Comparison of ENCODE assay signal across 9 cellular contexts in the genomic region with DNA sequence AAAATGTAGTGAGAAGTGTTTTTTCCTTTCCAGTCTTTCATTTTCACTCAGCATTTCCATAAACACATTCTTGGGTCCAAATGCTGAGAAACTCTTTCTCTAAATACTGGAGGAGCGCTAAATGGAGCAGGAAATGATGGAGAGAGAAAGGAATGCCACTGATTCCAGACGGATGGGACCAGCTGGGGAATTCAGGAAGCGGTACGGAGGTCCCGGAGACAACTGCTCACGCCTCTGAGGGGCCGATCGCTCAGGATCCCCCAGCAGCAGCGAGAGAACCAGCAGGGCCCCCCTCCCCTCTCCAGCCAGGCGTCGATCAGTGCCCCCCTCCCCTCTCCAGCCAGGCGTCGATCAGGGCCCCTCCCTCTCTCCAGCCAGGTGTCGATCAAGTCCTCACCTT. TPM values are rescaled to one million over a fixed set of nuclear protein-coding genes. Genes with fewer than 3 reads are reported as not detected.
DNase-seq lines count a peak whose midpoint lies in the region; ATAC-seq and TF ChIP-seq lines count a peak whose summit lies in the region.
"Had no signal": no experiment of that assay in that cellular context is flagged by ENCODE, and none has a peak within 500 bp of the region (broad histone marks: within the 10 kb centered on the region; RNA-seq: fewer than 3 reads in every experiment).

No MANE protein-coding gene starts in this region.

- DNase-seq in NCI-H1105 treated with DMSO at 0.1 percent for 48 hours (lab: John Stamatoyannopoulos, UW), result peak; percentile 20
- no peak for DNase-seq in NCI-H1105 (lab: John Stamatoyannopoulos, UW)
- DNase-seq in ascending aorta (ENCODE audit: low spot score in 2 of 2), result no peak
- DNase-seq in GM19238 (ENCODE audit: insufficient read length, low spot score), result no peak
- no peak for DNase-seq in HuH-7.5 (ENCODE audit: low spot score)
- no peak for DNase-seq in NCI-H1092 treated with DMSO at 0.1 percent for 48 hours (lab: John Stamatoyannopoulos, UW)

- TF ChIP-seq CTCF in ascending aorta (IDR thresholded peaks at IDR 0.05), result no peak

- peak overlapping the region; percentile 66 for H3K27ac Mint-ChIP-seq in stimulated activated memory B cell treated with anti-CD40 and anti-IgM and Interleukin-4, amounts not matched to agents 10 μg/mL and 1 μg/mL and 100 μg/mL, for 72 hours

- no peaks in the 10 kb centered on the region for H3K27me3 Mint-ChIP-seq in stimulated activated memory B cell treated with anti-CD40 and anti-IgM and Interleukin-4, amounts not matched to agents 10 μg/mL and 1 μg/mL and 100 μg/mL, for 72 hours

- peaks cover 63% of the 10 kb centered on the region for H3K4me1 Mint-ChIP-seq in stimulated activated memory B cell treated with anti-CD40 and anti-IgM and Interleukin-4, amounts not matched to agents 10 μg/mL and 1 μg/mL and 100 μg/mL, for 72 hours

- peak overlapping the region; percentile 93 to 95 for H3K27ac ChIP-seq in ascending aorta

- no peaks in the 10 kb centered on the region for H3K9me3 Mint-ChIP-seq in stimulated activated memory B cell treated with anti-CD40 and anti-IgM and Interleukin-4, amounts not matched to agents 10 μg/mL and 1 μg/mL and 100 μg/mL, for 72 hours

- no peak overlapping the region for H3K9ac ChIP-seq in iPS-15b (ENCODE audit: low read depth, low read length)

- intact Hi-C loops in ascending aorta (cut with DNase I), result no loop called here

- H3K4me1 ChIP-seq in ascending aorta (peaks cover 4 to 14% of the 10 kb centered on the region in 2 donors), iPS-15b (ENCODE audit: control insufficient read depth, insufficient read depth, low read length) (peaks cover 2% of the 10 kb centered on the region)

- no peaks in the 10 kb centered on the region for H3K27me3 ChIP-seq in ascending aorta
- H3K27me3 ChIP-seq in iPS-15b (ENCODE audit: control insufficient read depth, insufficient read depth, low read length), result no peaks in the 10 kb centered on the region

- ATAC-seq in stimulated activated memory B cell treated with anti-CD40 and anti-IgM and Interleukin-4, amounts not matched to agents 10 μg/mL and 1 μg/mL and 100 μg/mL, for 72 hours, result no peak

- no peaks in the 10 kb centered on the region for H3K9me3 ChIP-seq in ascending aorta
- no peaks in the 10 kb centered on the region for H3K9me3 ChIP-seq in iPS-15b (ENCODE audit: control insufficient read depth, insufficient read depth, low read length)

- H3K36me3 ChIP-seq in ascending aorta, result no peaks in the 10 kb centered on the region
- peaks cover 5% of the 10 kb centered on the region for H3K36me3 ChIP-seq in iPS-15b (ENCODE audit: control insufficient read depth, insufficient read depth, low read length)

- peaks cover 5% of the 10 kb centered on the region for H3K36me3 Mint-ChIP-seq in stimulated activated memory B cell treated with anti-CD40 and anti-IgM and Interleukin-4, amounts not matched to agents 10 μg/mL and 1 μg/mL and 100 μg/mL, for 72 hours

- H3K4me3 Mint-ChIP-seq in stimulated activated memory B cell treated with anti-CD40 and anti-IgM and Interleukin-4, amounts not matched to agents 10 μg/mL and 1 μg/mL and 100 μg/mL, for 72 hours, result no peak overlapping the region

- H3K4me3 ChIP-seq in ascending aorta, result peak overlapping the region; percentile 30 to 56
- peak overlapping the region; percentile 16 for H3K4me3 ChIP-seq in iPS-15b (ENCODE audit: low read depth, low read length)

RNA-seq across cellular contexts. Expression of a gene that starts 13.2 kb away (rescaled TPM):
- total RNA-seq in ascending aorta, result 30.7 TPM

RNA-seq across cellular contexts. Expression of a gene that starts 59.9 kb away (rescaled TPM):
- total RNA-seq in ascending aorta, result not detected
- total RNA-seq: activated CD8-positive, alpha-beta memory T cell treated with anti-CD3 and anti-CD28 coated beads for 36 hours had no signal
